11 cellular contexts compared by ENCODE assay signal in the genomic region with DNA sequence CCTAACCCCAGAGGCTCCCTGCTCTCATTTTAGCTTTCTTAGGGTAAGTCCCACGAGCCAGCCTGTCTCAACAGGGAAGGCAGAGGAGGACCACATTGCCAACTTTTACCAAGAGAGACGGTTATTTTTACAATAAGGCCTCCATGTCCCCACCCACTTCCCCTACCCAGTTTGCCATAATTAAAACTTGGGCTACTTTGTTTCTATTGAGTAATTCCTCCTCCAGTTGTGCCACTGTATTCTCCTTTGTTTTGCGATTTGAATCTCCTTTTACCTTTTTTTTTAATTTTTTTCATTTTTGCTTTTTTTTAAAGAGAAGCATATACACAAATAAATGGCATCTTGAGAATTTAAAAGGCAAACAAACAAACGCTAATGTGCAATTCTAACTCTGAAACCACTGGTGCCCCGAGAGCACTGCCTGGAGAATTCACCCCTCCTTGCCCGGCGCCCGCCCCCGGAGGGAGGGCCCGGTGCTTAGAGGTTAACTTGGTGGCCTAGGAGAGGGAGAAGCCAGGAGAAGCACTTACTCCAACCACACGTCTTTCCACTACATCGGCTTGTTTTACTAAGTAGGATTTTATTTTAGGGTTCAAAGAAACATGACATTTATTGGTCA.
A peak's percentile ranks its signal among the peaks of the same experiment; 100 is the strongest.
DNase-seq lines count a peak whose midpoint lies in the region; ATAC-seq, FAIRE-seq and TF ChIP-seq lines count a peak whose summit lies in the region.
"Had no signal": no experiment of that assay in that cellular context is flagged by ENCODE, and none has a peak within 500 bp of the region (broad histone marks: within the 10 kb centered on the region; RNA-seq: fewer than 3 reads in every experiment).

No MANE protein-coding gene starts in this region.

- H3K4me1 Mint-ChIP-seq in CD14-positive monocyte = peaks cover 38% of the 10 kb centered on the region
- H3K4me1 Mint-ChIP-seq in dendritic cell treated with granulocyte-macrophage colony-stimulating factor and Interleukin-4, amounts not matched to agents 40 ng/mL and 50 ng/mL, for 4 days (ENCODE audit: low read depth) = peaks cover 29% of the 10 kb centered on the region
- peaks cover 37 to 55% of the 10 kb centered on the region in 2 donors for H3K4me1 Mint-ChIP-seq in natural killer cell

- peaks cover 0 to 3% (median 0%) of the 10 kb centered on the region in 3 donors for H3K27me3 Mint-ChIP-seq in CD14-positive monocyte (ENCODE audit: low read depth in 3 of 3)
- H3K27me3 Mint-ChIP-seq in dendritic cell treated with granulocyte-macrophage colony-stimulating factor and Interleukin-4, amounts not matched to agents 40 ng/mL and 50 ng/mL, for 4 days = no peaks in the 10 kb centered on the region
- H3K27me3 Mint-ChIP-seq in natural killer cell (ENCODE audit: low read depth in 2 of 2) = no peaks in the 10 kb centered on the region

- H3K9me3 ChIP-seq in MM.1S (replicated peaks; ENCODE audit: insufficient read depth, low read length) = no peaks in the 10 kb centered on the region
- H3K9me3 ChIP-seq: thyroid gland had no signal

- no peak overlapping the region for H3K4me2 ChIP-seq in MM.1S (ENCODE audit: low read depth, low read length)

- peak overlapping the region; percentile 34 for H3K4me3 ChIP-seq in NB4 (ENCODE audit: low read depth, low read length)
- H3K4me3 ChIP-seq in MM.1S (ENCODE audit: low read length) = no peak overlapping the region
- H3K4me3 ChIP-seq: SK-N-MC, thyroid gland had no signal

- H3K9me3 Mint-ChIP-seq in CD14-positive monocyte = no peaks in the 10 kb centered on the region
- H3K9me3 Mint-ChIP-seq in dendritic cell treated with granulocyte-macrophage colony-stimulating factor and Interleukin-4, amounts not matched to agents 40 ng/mL and 50 ng/mL, for 4 days = no peaks in the 10 kb centered on the region
- H3K9me3 Mint-ChIP-seq in natural killer cell = no peaks in the 10 kb centered on the region

- H3K4me1 ChIP-seq in MM.1S (ENCODE audit: low read length) = no peaks in the 10 kb centered on the region

- peak overlapping the region in 6 of 7 donors; percentile 61 to 86 (median 77) for H3K27ac Mint-ChIP-seq in CD14-positive monocyte
- H3K27ac Mint-ChIP-seq in dendritic cell treated with granulocyte-macrophage colony-stimulating factor and Interleukin-4, amounts not matched to agents 40 ng/mL and 50 ng/mL, for 4 days = peak overlapping the region; percentile 62
- peak overlapping the region; percentile 84 to 92 for H3K27ac Mint-ChIP-seq in natural killer cell

- H3K79me2 ChIP-seq in MM.1S (ENCODE audit: low read length) = peaks cover 2% of the 10 kb centered on the region; the same call in 1 of the 2 replicates

- ATAC-seq in natural killer cell = no peak
- ATAC-seq in HG02884 (IDR thresholded peaks at IDR 0.05; ENCODE audit: unreplicated experiment) = no peak

- H3K27me3 ChIP-seq in MM.1S (replicated peaks; ENCODE audit: insufficient read depth, low read length) = no peaks in the 10 kb centered on the region
- H3K27me3 ChIP-seq: thyroid gland had no signal

- H3K27ac ChIP-seq in MM.1S (ENCODE audit: low read length) = no peak overlapping the region
- H3K27ac ChIP-seq: SK-N-MC had no signal

- no peak for FAIRE-seq in frontal cortex (lab: Jason Lieb, UNC)

- H4K20me1 ChIP-seq in MM.1S (ENCODE audit: insufficient read depth, low read length) = peaks cover 6% of the 10 kb centered on the region; the same call in 1 of the 2 replicates

- H3K9ac ChIP-seq in MM.1S (ENCODE audit: low read length) = no peak overlapping the region

- intact Hi-C loops in CD14-positive monocyte (cut with micrococcal nuclease) = no loop called here
- intact Hi-C loops in dendritic cell treated with granulocyte-macrophage colony-stimulating factor and Interleukin-4, amounts not matched to agents 40 ng/mL and 50 ng/mL, for 4 days (cut with micrococcal nuclease) = no loop called here
- intact Hi-C loops in natural killer cell (cut with micrococcal nuclease) = no loop called here

- no peak overlapping the region for H3K4me3 Mint-ChIP-seq in CD14-positive monocyte
- H3K4me3 Mint-ChIP-seq in dendritic cell treated with granulocyte-macrophage colony-stimulating factor and Interleukin-4, amounts not matched to agents 40 ng/mL and 50 ng/mL, for 4 days = no peak overlapping the region
- no peak overlapping the region for H3K4me3 Mint-ChIP-seq in natural killer cell

- peaks cover 23% of the 10 kb centered on the region for H3K36me3 ChIP-seq in MM.1S (replicated peaks; ENCODE audit: insufficient read depth, low read length)
- H3K36me3 ChIP-seq: thyroid gland had no signal

- TF ChIP-seq CTCF in CD14-positive monocyte (IDR thresholded peaks at IDR 0.05) (no peak), NB4 (IDR thresholded peaks at IDR 0.05; ENCODE audit: low read depth, low read length) (no peak), natural killer cell (IDR thresholded peaks at IDR 0.05) (no peak), MM.1S (IDR thresholded peaks at IDR 0.05; ENCODE audit: low read length) (no peak)

- DNase-seq in CD14-positive monocyte (ENCODE audit: low spot score) (no peak), NB4 (ENCODE audit: low read depth) (peak; percentile 84), natural killer cell (no peak), CD1c-positive myeloid dendritic cell (ENCODE audit: extremely low spot score) (no peak), MM.1S (no peak), frontal cortex (ENCODE audit: low spot score in 2 of 2) (no peak)
- DNase-seq: NCI-H446 treated with DMSO at 0.1 percent for 48 hours had no signal

- H3F3A ChIP-seq in MM.1S (ENCODE audit: insufficient read depth, low read length) = peaks cover 78% of the 10 kb centered on the region

- no peaks in the 10 kb centered on the region for H3K9me2 ChIP-seq in MM.1S (replicated peaks; ENCODE audit: insufficient read depth, low read length)

- no peak for TF ChIP-seq POLR2A in NB4 (IDR thresholded peaks at IDR 0.05; ENCODE audit: extremely low read depth, insufficient read length)

- H3K36me3 Mint-ChIP-seq in CD14-positive monocyte = peaks cover 76 to 86% of the 10 kb centered on the region in 2 donors
- H3K36me3 Mint-ChIP-seq in dendritic cell treated with granulocyte-macrophage colony-stimulating factor and Interleukin-4, amounts not matched to agents 40 ng/mL and 50 ng/mL, for 4 days (ENCODE audit: low read depth) = peaks cover 93% of the 10 kb centered on the region
- H3K36me3 Mint-ChIP-seq in natural killer cell = peaks cover 52% of the 10 kb centered on the region

- no peak overlapping the region for H2AFZ ChIP-seq in MM.1S (ENCODE audit: low read length)
